37 cellular contexts compared by ENCODE assay signal in genomic region chr19:57110592-57111328, GRCh38. TPM values are rescaled to one million over a fixed set of nuclear protein-coding genes. Genes with fewer than 3 reads are reported as not detected.
DNase-seq lines count a peak whose midpoint lies in the region; TF ChIP-seq lines count a peak whose summit lies in the region.
"Had no signal": no experiment of that assay in that cellular context is flagged by ENCODE, and none has a peak within 500 bp of the region (broad histone marks: within the 10 kb centered on the region; RNA-seq: fewer than 3 reads in every experiment).

No MANE protein-coding gene starts in this region.

- H2AFZ ChIP-seq in mammary epithelial cell (ENCODE audit: low read depth, low read length): no peak overlapping the region
- no peak overlapping the region for H2AFZ ChIP-seq in OCI-LY7 (ENCODE audit: low read length)

- intact Hi-C loops in MCF 10A (cut with micrococcal nuclease): no loop called here
- intact Hi-C loops in mammary epithelial cell (cut with micrococcal nuclease): no loop called here
- intact Hi-C loops in OCI-LY7 (cut with micrococcal nuclease; ENCODE audit: unreplicated experiment): no loop called here
- intact Hi-C loops in activated naive CD4-positive, alpha-beta T cell treated with anti-CD3 and anti-CD28 coated beads for 36 hours (cut with micrococcal nuclease): no loop called here

- no peak overlapping the region for H3K27ac ChIP-seq in mammary epithelial cell (ENCODE audit: insufficient read depth, low read depth, low read length)
- no peak overlapping the region for H3K27ac ChIP-seq in OCI-LY7 (ENCODE audit: low read depth, low read length, poor library complexity, severe bottlenecking)
- H3K27ac ChIP-seq: lower lobe of right lung, Peyer's patch, prostate gland, VCaP had no signal

- CTCF ChIA-PET in MCF 10A (lab: Yijun Ruan, JAX): interaction anchor here (0.6 kb wide), 2 partner anchors 328 to 571 kb away, joined by 3 read pairs; no protein-coding TSS in a partner anchor
- CTCF ChIA-PET in mammary epithelial cell (lab: Charles Lee; ENCODE audit: low non-redundant PET): no interaction called here
- CTCF ChIA-PET in OCI-LY7 (lab: Charles Lee; ENCODE audit: unreplicated experiment): no interaction called here
- CTCF ChIA-PET in activated naive CD4-positive, alpha-beta T cell treated with anti-CD3 and anti-CD28 coated beads for 36 hours (lab: Charles Lee): no interaction called here

- dilution Hi-C loops in mammary epithelial cell (cut with HindIII; ENCODE audit: low sequenced_read_pairs): no loop called here

- in situ Hi-C loops in mammary epithelial cell (cut with MboI; ENCODE audit: low sequenced_read_pairs in 2 of 2): no loop called here

- H3K4me2 ChIP-seq in mammary epithelial cell (ENCODE audit: insufficient read depth, low read depth, low read length) (no peak overlapping the region), OCI-LY7 (ENCODE audit: low read length) (no peak overlapping the region)

- H3K4me3 Mint-ChIP-seq in MCF 10A (ENCODE audit: unreplicated experiment): no peak overlapping the region
- no peak overlapping the region for H3K4me3 Mint-ChIP-seq in activated naive CD4-positive, alpha-beta T cell treated with anti-CD3 and anti-CD28 coated beads for 36 hours
- H3K4me3 Mint-ChIP-seq: activated naive CD4-positive, alpha-beta T cell treated with anti-CD3 and anti-CD28 coated beads, Interleukin-2, amount 50 U/mL, for 24 hours; CD8-positive, alpha-beta memory T cell; natural killer cell; stimulated activated memory B cell treated with anti-CD40 and anti-IgM and Interleukin-4, amounts not matched to agents 10 μg/mL and 1 μg/mL and 100 μg/mL, for 72 hours; T-helper 2 cell treated with Interferon-gamma antibody and Interleukin-4, amounts not matched to agents 5 μg/mL and 100 μg/mL, for 36 hours had no signal

- TF ChIP-seq CTCF in MCF 10A (IDR thresholded peaks at IDR 0.05; ENCODE audit: unreplicated experiment) (no peak), mammary epithelial cell (conservative IDR thresholded peaks at IDR 0.05 in 1 of 2, IDR thresholded peaks at IDR 0.05 in 1 of 2; ENCODE audit: extremely low read depth in 1 of 2, insufficient read depth in 1 of 2, low read depth in 1 of 2, low read length in 2 of 2) (no peak), OCI-LY7 (conservative IDR thresholded peaks at IDR 0.05; ENCODE audit: low read length) (no peak), fibroblast of mammary gland (conservative IDR thresholded peaks at IDR 0.05; ENCODE audit: control insufficient read depth, insufficient read depth, low read depth, low read length) (no peak)

- H3K4me1 ChIP-seq in mammary epithelial cell (ENCODE audit: insufficient read depth, low read length) (no peaks in the 10 kb centered on the region), OCI-LY7 (ENCODE audit: insufficient read depth, low read length, poor library complexity, severe bottlenecking) (no peaks in the 10 kb centered on the region)
- H3K4me1 ChIP-seq: BE2C, lower lobe of right lung, Peyer's patch, prostate gland had no signal

- H3K9me2 ChIP-seq in OCI-LY7 (ENCODE audit: insufficient read depth, low read length): no peaks in the 10 kb centered on the region

- H3K79me2 ChIP-seq in mammary epithelial cell (ENCODE audit: insufficient read depth, low read length) (no peaks in the 10 kb centered on the region), OCI-LY7 (ENCODE audit: insufficient read depth, low read depth, low read length) (no peaks in the 10 kb centered on the region)

- peaks cover 43% of the 10 kb centered on the region for H3K9me3 Mint-ChIP-seq in MCF 10A (ENCODE audit: unreplicated experiment)
- H3K9me3 Mint-ChIP-seq in activated naive CD4-positive, alpha-beta T cell treated with anti-CD3 and anti-CD28 coated beads for 36 hours: peaks cover 44% of the 10 kb centered on the region

- H3K27me3 ChIP-seq in mammary epithelial cell (ENCODE audit: insufficient read depth, low read length): no peaks in the 10 kb centered on the region
- H3K27me3 ChIP-seq: BE2C had no signal

- H3K9me3 ChIP-seq in mammary epithelial cell (replicated peaks; ENCODE audit: insufficient read depth, low read length): peaks cover 14% of the 10 kb centered on the region
- H3K9me3 ChIP-seq in OCI-LY7 (ENCODE audit: low read length): peaks cover 31% of the 10 kb centered on the region; the same call in 1 of the 2 replicates
- H3K9me3 ChIP-seq: BE2C, prostate gland had no signal

- no peaks in the 10 kb centered on the region for H4K20me1 ChIP-seq in mammary epithelial cell (ENCODE audit: insufficient read depth, low read length)
- H4K20me1 ChIP-seq in OCI-LY7 (ENCODE audit: insufficient read depth, low read length): no peaks in the 10 kb centered on the region

- no peaks in the 10 kb centered on the region for H3K36me3 ChIP-seq in mammary epithelial cell (ENCODE audit: insufficient read depth, low read length)
- H3K36me3 ChIP-seq in OCI-LY7 (ENCODE audit: insufficient read depth, low read length): no peaks in the 10 kb centered on the region
- H3K36me3 ChIP-seq: BE2C, lower lobe of right lung, Peyer's patch, prostate gland had no signal

- no peaks in the 10 kb centered on the region for H3K27me3 Mint-ChIP-seq in MCF 10A (ENCODE audit: insufficient read depth, unreplicated experiment)
- peaks cover 3% of the 10 kb centered on the region for H3K27me3 Mint-ChIP-seq in activated naive CD4-positive, alpha-beta T cell treated with anti-CD3 and anti-CD28 coated beads for 36 hours (ENCODE audit: low read depth)

- peak; percentile 9 for DNase-seq in MCF 10A (ENCODE audit: unreplicated experiment)
- no peak for DNase-seq in mammary epithelial cell
- peak; percentile 2 for DNase-seq in HT1080 (ENCODE audit: low read depth)
- peak; percentile 16 for DNase-seq in OCI-LY7 (ENCODE audit: low spot score)
- peak; percentile 1 for DNase-seq in fibroblast of mammary gland (ENCODE audit: low read depth)
- no peak for DNase-seq in stimulated activated CD4-positive, alpha-beta T cell treated with anti-CD3 and anti-CD28 coated beads, Interleukin-4, amount 100 ng/mL, for 24 hours
- DNase-seq in effector CD4-positive, alpha-beta T cell: no peak
- DNase-seq in activated naive CD4-positive, alpha-beta T cell treated with anti-CD3 and anti-CD28 coated beads for 36 hours: no peak
- DNase-seq: activated CD4-positive, alpha-beta T cell treated with anti-CD3 and anti-CD28 coated beads for 4 hours; activated CD8-positive, alpha-beta memory T cell treated with anti-CD3 and anti-CD28 coated beads for 24 hours; activated T-cell treated with anti-CD3 and anti-CD28 coated beads for 4 hours; BE2C; CD8-positive, alpha-beta memory T cell; DMS153; hippocampal formation; KG1; lower lobe of right lung; MM.1S; mucosa of descending colon; natural killer cell; NCI-H146; NCI-H2107; NK-92 treated with Interleukin-12 subunit alpha and Interleukin-12 subunit beta, amount 100 ng/mL, for 24 hours; occipital lobe; Peyer's patch; SIG-M5; stimulated activated CD4-positive, alpha-beta T cell treated with anti-CD3 and anti-CD28 coated beads, Interleukin-15, amount 100 ng/mL, for 24 hours had no signal

- POLR2A ChIA-PET in MCF 10A (lab: Yijun Ruan, JAX) (no interaction called here), OCI-LY7 (lab: Charles Lee) (no interaction called here)

- H3K4me1 Mint-ChIP-seq in MCF 10A (ENCODE audit: insufficient read depth, unreplicated experiment): no peaks in the 10 kb centered on the region
- H3K4me1 Mint-ChIP-seq in activated naive CD4-positive, alpha-beta T cell treated with anti-CD3 and anti-CD28 coated beads for 36 hours (ENCODE audit: low read depth): no peaks in the 10 kb centered on the region
- H3K4me1 Mint-ChIP-seq: activated naive CD4-positive, alpha-beta T cell treated with anti-CD3 and anti-CD28 coated beads, Interleukin-2, amount 50 U/mL, for 24 hours; CD8-positive, alpha-beta memory T cell; natural killer cell; stimulated activated memory B cell treated with anti-CD40 and anti-IgM and Interleukin-4, amounts not matched to agents 10 μg/mL and 1 μg/mL and 100 μg/mL, for 72 hours had no signal

- no peak overlapping the region for H3K9ac ChIP-seq in mammary epithelial cell (ENCODE audit: insufficient read depth, low read length)

- no TSS peak for BruUV-seq in MCF 10A (replicated peaks; lab: Mats Ljungman, UMichigan)
- no TSS peak for BruUV-seq in mammary epithelial cell (replicated peaks; lab: Mats Ljungman, UMichigan)
- no TSS peak for BruUV-seq in OCI-LY7 (replicated peaks; lab: Mats Ljungman, UMichigan)

- no peak overlapping the region for H3K4me3 ChIP-seq in mammary epithelial cell (replicated peaks in 1 of 3; ENCODE audit: insufficient read depth in 1 of 3, low read depth in 2 of 3, low read length in 3 of 3)
- no peak overlapping the region for H3K4me3 ChIP-seq in OCI-LY7 (ENCODE audit: low read depth, low read length, poor library complexity, severe bottlenecking)
- H3K4me3 ChIP-seq in fibroblast of mammary gland (ENCODE audit: control insufficient read depth, low read depth, low read length): no peak overlapping the region
- H3K4me3 ChIP-seq: lower lobe of right lung, mucosa of descending colon, Peyer's patch, prostate gland had no signal

- no peaks in the 10 kb centered on the region for H3K36me3 Mint-ChIP-seq in MCF 10A (ENCODE audit: insufficient read depth, unreplicated experiment)
- peaks cover 19% of the 10 kb centered on the region for H3K36me3 Mint-ChIP-seq in activated naive CD4-positive, alpha-beta T cell treated with anti-CD3 and anti-CD28 coated beads for 36 hours (ENCODE audit: low read depth)

- 77% methylated on average over 9 of the region's 9 CpGs for WGBS in mammary epithelial cell (ENCODE audit: low coverage, missing lambda C conversion rate)

- H3K27ac Mint-ChIP-seq in MCF 10A (ENCODE audit: low read depth, unreplicated experiment): no peak overlapping the region
- H3K27ac Mint-ChIP-seq in activated naive CD4-positive, alpha-beta T cell treated with anti-CD3 and anti-CD28 coated beads for 36 hours: no peak overlapping the region
- H3K27ac Mint-ChIP-seq: activated naive CD4-positive, alpha-beta T cell treated with anti-CD3 and anti-CD28 coated beads, Interleukin-2, amount 50 U/mL, for 24 hours; activated T-helper 2 cell treated with anti-CD3 and anti-CD28 coated beads, Interferon-gamma antibody, Interleukin-2, Interleukin-4, amounts not matched to agents 10 μg/mL and 5 μg/mL and 100 μg/mL, durations not matched to agents 14 hours and 24 hours and 36 hours; CD8-positive, alpha-beta memory T cell; natural killer cell; stimulated activated memory B cell treated with anti-CD40 and anti-IgM and Interleukin-4, amounts not matched to agents 10 μg/mL and 1 μg/mL and 100 μg/mL, for 72 hours; T-helper 2 cell treated with Interferon-gamma antibody and Interleukin-4, amounts not matched to agents 5 μg/mL and 100 μg/mL, for 36 hours had no signal

RNA-seq across cellular contexts. Expression of gene USP29, which starts 9.0 kb away (rescaled TPM):
- total RNA-seq in MCF 10A (2022): not detected in 2 replicates
- total RNA-seq in mammary epithelial cell: not detected
- polyA plus RNA-seq in mammary epithelial cell: not detected
- polyA minus RNA-seq in mammary epithelial cell: not detected
- total RNA-seq in HT1080 (2014; rRNA removed; shearing (Covaris generic)): not detected in 2 replicates
- not detected in 2 replicates for polyA plus RNA-seq in HT1080 (2015; cell fraction: cytosol; rRNA removed)
- not detected in 2 replicates for polyA plus RNA-seq in HT1080 (2015; cell fraction: nucleus; rRNA removed)
- not detected in 2 replicates for total RNA-seq in OCI-LY7 (2014; rRNA removed; shearing (Covaris generic))
- not detected in 2 replicates for total RNA-seq in OCI-LY7 (2022)
- total RNA-seq in activated naive CD4-positive, alpha-beta T cell treated with anti-CD3 and anti-CD28 coated beads for 36 hours: not detected
- total RNA-seq: activated T-helper 2 cell treated with anti-CD3 and anti-CD28 coated beads, Interferon-gamma antibody, Interleukin-2, Interleukin-4, amounts not matched to agents 10 μg/mL and 5 μg/mL and 100 μg/mL, durations not matched to agents 14 hours and 24 hours and 36 hours; CD8-positive, alpha-beta memory T cell; chondrocyte; lower lobe of right lung; mucosa of descending colon; natural killer cell; NCI-H460; occipital lobe; Peyer's patch; subcutaneous adipose tissue had no signal
- polyA plus RNA-seq: CD8-positive, alpha-beta memory T cell had no signal

RNA-seq across cellular contexts. Expression of gene ZIM3, which starts 34.2 kb away (rescaled TPM):
- not detected in 2 replicates for total RNA-seq in MCF 10A (2022)
- not detected for total RNA-seq in mammary epithelial cell
- not detected for polyA plus RNA-seq in mammary epithelial cell
- polyA minus RNA-seq in mammary epithelial cell: not detected
- not detected in 2 replicates for total RNA-seq in HT1080 (2014; rRNA removed; shearing (Covaris generic))
- polyA plus RNA-seq in HT1080 (2015; cell fraction: cytosol; rRNA removed): not detected in 2 replicates
- not detected in 2 replicates for polyA plus RNA-seq in HT1080 (2015; cell fraction: nucleus; rRNA removed)
- not detected in 2 replicates for total RNA-seq in OCI-LY7 (2014; rRNA removed; shearing (Covaris generic))
- total RNA-seq in OCI-LY7 (2022): not detected in 2 replicates
- not detected for total RNA-seq in activated naive CD4-positive, alpha-beta T cell treated with anti-CD3 and anti-CD28 coated beads for 36 hours
- total RNA-seq: activated T-helper 2 cell treated with anti-CD3 and anti-CD28 coated beads, Interferon-gamma antibody, Interleukin-2, Interleukin-4, amounts not matched to agents 10 μg/mL and 5 μg/mL and 100 μg/mL, durations not matched to agents 14 hours and 24 hours and 36 hours; CD8-positive, alpha-beta memory T cell; chondrocyte; G401; lower lobe of right lung; mucosa of descending colon; natural killer cell; NCI-H460; occipital lobe; Peyer's patch; subcutaneous adipose tissue had no signal
- polyA plus RNA-seq: CD8-positive, alpha-beta memory T cell had no signal

RNA-seq across cellular contexts. Expression of gene DUXA, which starts 56.5 kb away (rescaled TPM):
- total RNA-seq in MCF 10A (2022): not detected in 2 replicates
- total RNA-seq in mammary epithelial cell: not detected
- not detected for polyA plus RNA-seq in mammary epithelial cell
- polyA minus RNA-seq in mammary epithelial cell: not detected
- not detected in 2 replicates for total RNA-seq in HT1080 (2014; rRNA removed; shearing (Covaris generic))
- polyA plus RNA-seq in HT1080 (2015; cell fraction: cytosol; rRNA removed): not detected in 2 replicates
- polyA plus RNA-seq in HT1080 (2015; cell fraction: nucleus; rRNA removed): not detected in 2 replicates
- total RNA-seq in OCI-LY7 (2014; rRNA removed; shearing (Covaris generic)): not detected in 2 replicates
- not detected in 2 replicates for total RNA-seq in OCI-LY7 (2022)
- total RNA-seq in activated naive CD4-positive, alpha-beta T cell treated with anti-CD3 and anti-CD28 coated beads for 36 hours: not detected
- total RNA-seq: activated T-helper 2 cell treated with anti-CD3 and anti-CD28 coated beads, Interferon-gamma antibody, Interleukin-2, Interleukin-4, amounts not matched to agents 10 μg/mL and 5 μg/mL and 100 μg/mL, durations not matched to agents 14 hours and 24 hours and 36 hours; CD8-positive, alpha-beta memory T cell; chondrocyte; G401; lower lobe of right lung; mucosa of descending colon; natural killer cell; NCI-H460; occipital lobe; Peyer's patch; prostate gland; subcutaneous adipose tissue had no signal
- polyA plus RNA-seq: CD8-positive, alpha-beta memory T cell had no signal

Comparison
In these comparisons a context has a peak if more than half of its experiments do, and no peak if none do; other contexts are left out.
1. DNase-seq: peak in MCF 10A (single experiment), HT1080 (single experiment), OCI-LY7 (single experiment) and fibroblast of mammary gland (single experiment); none in mammary epithelial cell (single experiment), stimulated activated CD4-positive, alpha-beta T cell treated with anti-CD3 and anti-CD28 coated beads, Interleukin-4, amount 100 ng/mL, for 24 hours (single experiment), effector CD4-positive, alpha-beta T cell (single experiment) and activated naive CD4-positive, alpha-beta T cell treated with anti-CD3 and anti-CD28 coated beads for 36 hours (single experiment).